Comparison of ENCODE assay signal across 16 cellular contexts in the genomic region with DNA sequence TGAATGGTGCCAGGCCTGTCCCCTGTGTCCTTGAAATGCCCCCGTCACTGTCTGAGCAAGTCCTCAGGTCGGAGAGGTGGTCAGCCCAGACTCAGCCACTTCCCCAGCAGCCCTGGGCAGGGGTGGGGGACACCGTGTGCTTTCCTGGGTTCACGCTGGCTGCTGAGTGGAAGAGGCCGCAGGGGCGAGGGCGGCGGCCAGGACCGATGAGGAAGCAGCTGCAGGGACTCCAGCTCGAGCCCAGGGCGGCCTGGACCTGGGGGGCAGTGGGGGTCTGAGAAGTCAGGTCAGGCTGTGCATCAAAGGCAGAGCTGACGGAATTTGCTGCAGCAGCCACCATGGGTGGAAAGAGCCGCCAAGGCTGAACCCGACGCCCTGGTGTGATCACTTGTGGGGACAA. TPM values are rescaled to one million over a fixed set of nuclear protein-coding genes. Genes with fewer than 3 reads are reported as not detected.
DNase-seq lines count a peak whose midpoint lies in the region; ATAC-seq and TF ChIP-seq lines count a peak whose summit lies in the region.
"Had no signal": no experiment of that assay in that cellular context is flagged by ENCODE, and none has a peak within 500 bp of the region (broad histone marks: within the 10 kb centered on the region; RNA-seq: fewer than 3 reads in every experiment).

No MANE protein-coding gene starts in this region.

- no peak for DNase-seq in activated CD8-positive, alpha-beta T cell treated with anti-CD3 and anti-CD28 coated beads, Interleukin-2, amount 10 ng/mL, durations not matched to agents 7 days and 5 days
- DNase-seq in activated CD8-positive, alpha-beta T cell treated with anti-CD3 and anti-CD28 coated beads for 36 hours: no peak
- DNase-seq in mucosa of descending colon (peak in 2 of 3 donors; percentile 17 to 29), activated T-cell treated with anti-CD3 and anti-CD28 coated beads for 4 hours (no peak)
- no peak for DNase-seq in activated CD4-positive, CD25-positive, alpha-beta regulatory T cell treated with anti-CD3 and anti-CD28 coated beads, Interleukin-2, amount 50 U/mL, for 72 hours
- DNase-seq: CD4-positive, alpha-beta T cell; HFFc6; NCI-H1092; NCI-H2227 treated with DMSO at 0.1 percent for 48 hours; NCI-H69 had no signal

- H3K27ac ChIP-seq in BLaER1 treated with 17β-estradiol and CSF1 and Interleukin-3, amounts not matched to agents 10 nM and 100 nM: peak overlapping the region in 2 of 11 experiments; percentile 26; a peak in 2 of 22 replicates
- H3K27ac ChIP-seq: HL-60, RWPE1 had no signal

- peak overlapping the region; percentile 30 to 96 (median 83) for H3K4me2 ChIP-seq in BLaER1 treated with 17β-estradiol and CSF1 and Interleukin-3, amounts not matched to agents 10 nM and 100 nM
- H3K4me2 ChIP-seq: GM23338 had no signal

- H3K27me3 Mint-ChIP-seq in activated CD8-positive, alpha-beta T cell treated with anti-CD3 and anti-CD28 coated beads, Interleukin-2, amount 10 ng/mL, durations not matched to agents 7 days and 5 days (ENCODE audit: low read depth): peaks cover 2% of the 10 kb centered on the region
- peaks cover 11% of the 10 kb centered on the region for H3K27me3 Mint-ChIP-seq in activated CD8-positive, alpha-beta T cell treated with anti-CD3 and anti-CD28 coated beads for 36 hours
- H3K27me3 Mint-ChIP-seq in activated T-helper 17 cell treated with anti-CD3 and anti-CD28 coated beads, Interleukin-2, amount 50 U/mL, for 72 hours: peaks cover 3% of the 10 kb centered on the region

- CTCF ChIA-PET in activated CD8-positive, alpha-beta T cell treated with anti-CD3 and anti-CD28 coated beads, Interleukin-2, amount 10 ng/mL, durations not matched to agents 7 days and 5 days (lab: Charles Lee): no interaction called here
- CTCF ChIA-PET in activated CD8-positive, alpha-beta T cell treated with anti-CD3 and anti-CD28 coated beads for 36 hours (lab: Charles Lee): no interaction called here

- peak overlapping the region; percentile 48 for H3K4me3 Mint-ChIP-seq in activated CD8-positive, alpha-beta T cell treated with anti-CD3 and anti-CD28 coated beads, Interleukin-2, amount 10 ng/mL, durations not matched to agents 7 days and 5 days
- H3K4me3 Mint-ChIP-seq in activated CD8-positive, alpha-beta T cell treated with anti-CD3 and anti-CD28 coated beads for 36 hours: no peak overlapping the region
- H3K4me3 Mint-ChIP-seq in activated T-helper 17 cell treated with anti-CD3 and anti-CD28 coated beads, Interleukin-2, amount 50 U/mL, for 72 hours: peak overlapping the region; percentile 30
- H3K4me3 Mint-ChIP-seq: GM23338, HFFc6 had no signal

- H3K9me3 ChIP-seq in BLaER1 treated with 17β-estradiol and CSF1 and Interleukin-3, amounts not matched to agents 10 nM and 100 nM (replicated peaks in 1 of 11): no peaks in the 10 kb centered on the region
- H3K9me3 ChIP-seq in mucosa of descending colon: no peaks in the 10 kb centered on the region

- no peaks in the 10 kb centered on the region for H3K36me3 ChIP-seq in BLaER1 treated with 17β-estradiol and CSF1 and Interleukin-3, amounts not matched to agents 10 nM and 100 nM
- H3K36me3 ChIP-seq in mucosa of descending colon (ENCODE audit: low read depth): no peaks in the 10 kb centered on the region

- peak overlapping the region in 5 of 11 experiments; percentile 0 to 40 (median 22); a peak in 5 of 22 replicates for H3K9ac ChIP-seq in BLaER1 treated with 17β-estradiol and CSF1 and Interleukin-3, amounts not matched to agents 10 nM and 100 nM

- POLR2A ChIA-PET in activated CD8-positive, alpha-beta T cell treated with anti-CD3 and anti-CD28 coated beads, Interleukin-2, amount 10 ng/mL, durations not matched to agents 7 days and 5 days (lab: Charles Lee): no interaction called here
- POLR2A ChIA-PET in activated CD8-positive, alpha-beta T cell treated with anti-CD3 and anti-CD28 coated beads for 36 hours (lab: Charles Lee): interaction anchor here (1.4 kb wide), 1 partner anchor 17 kb away, joined by 3 read pairs; no protein-coding TSS in a partner anchor

- peak overlapping the region; percentile 75 for H3K27ac Mint-ChIP-seq in activated CD8-positive, alpha-beta T cell treated with anti-CD3 and anti-CD28 coated beads, Interleukin-2, amount 10 ng/mL, durations not matched to agents 7 days and 5 days
- no peak overlapping the region for H3K27ac Mint-ChIP-seq in activated CD8-positive, alpha-beta T cell treated with anti-CD3 and anti-CD28 coated beads for 36 hours
- no peak overlapping the region for H3K27ac Mint-ChIP-seq in activated T-helper 17 cell treated with anti-CD3 and anti-CD28 coated beads, Interleukin-2, amount 50 U/mL, for 72 hours
- H3K27ac Mint-ChIP-seq: CD4-positive, alpha-beta T cell; GM23338; HFFc6 had no signal

- H3K4me3 ChIP-seq in BLaER1 treated with 17β-estradiol and CSF1 and Interleukin-3, amounts not matched to agents 10 nM and 100 nM: peak overlapping the region in 1 of 10 experiments; percentile 1; a peak in 2 of 20 replicates
- no peak overlapping the region for H3K4me3 ChIP-seq in mucosa of descending colon
- H3K4me3 ChIP-seq: GM23338 had no signal

- H3K9me3 Mint-ChIP-seq in activated CD8-positive, alpha-beta T cell treated with anti-CD3 and anti-CD28 coated beads, Interleukin-2, amount 10 ng/mL, durations not matched to agents 7 days and 5 days (ENCODE audit: insufficient read depth): no peaks in the 10 kb centered on the region
- H3K9me3 Mint-ChIP-seq in activated CD8-positive, alpha-beta T cell treated with anti-CD3 and anti-CD28 coated beads for 36 hours: no peaks in the 10 kb centered on the region
- no peaks in the 10 kb centered on the region for H3K9me3 Mint-ChIP-seq in activated T-helper 17 cell treated with anti-CD3 and anti-CD28 coated beads, Interleukin-2, amount 50 U/mL, for 72 hours
- H3K9me3 Mint-ChIP-seq: CD4-positive, alpha-beta T cell; GM23338; HFFc6 had no signal

- intact Hi-C loops in activated CD8-positive, alpha-beta T cell treated with anti-CD3 and anti-CD28 coated beads for 36 hours (cut with micrococcal nuclease): no loop called here
- intact Hi-C loops in mucosa of descending colon (cut with DNase I, micrococcal nuclease): no loop called here

- peaks cover 0 to 17% (median 0%) of the 10 kb centered on the region in 11 experiments; a peak in 3 of 22 replicates for H4K20me1 ChIP-seq in BLaER1 treated with 17β-estradiol and CSF1 and Interleukin-3, amounts not matched to agents 10 nM and 100 nM

- peaks cover 46 to 95% (median 93%) of the 10 kb centered on the region in 10 experiments for H3K4me1 ChIP-seq in BLaER1 treated with 17β-estradiol and CSF1 and Interleukin-3, amounts not matched to agents 10 nM and 100 nM
- no peaks in the 10 kb centered on the region for H3K4me1 ChIP-seq in mucosa of descending colon (ENCODE audit: low read depth)

- TF ChIP-seq CTCF in activated CD8-positive, alpha-beta T cell treated with anti-CD3 and anti-CD28 coated beads for 36 hours (IDR thresholded peaks at IDR 0.05): no peak
- TF ChIP-seq CTCF in mucosa of descending colon (IDR thresholded peaks at IDR 0.05): no peak

- no peaks in the 10 kb centered on the region for H3K36me3 Mint-ChIP-seq in activated CD8-positive, alpha-beta T cell treated with anti-CD3 and anti-CD28 coated beads, Interleukin-2, amount 10 ng/mL, durations not matched to agents 7 days and 5 days (ENCODE audit: low read depth)
- no peaks in the 10 kb centered on the region for H3K36me3 Mint-ChIP-seq in activated CD8-positive, alpha-beta T cell treated with anti-CD3 and anti-CD28 coated beads for 36 hours (ENCODE audit: low read depth)
- H3K36me3 Mint-ChIP-seq in activated T-helper 17 cell treated with anti-CD3 and anti-CD28 coated beads, Interleukin-2, amount 50 U/mL, for 72 hours (ENCODE audit: low read depth): no peaks in the 10 kb centered on the region

- peaks cover 8 to 67% (median 35%) of the 10 kb centered on the region in 11 experiments; a peak in 20 of 22 replicates for H3K27me3 ChIP-seq in BLaER1 treated with 17β-estradiol and CSF1 and Interleukin-3, amounts not matched to agents 10 nM and 100 nM

- peaks cover 32% of the 10 kb centered on the region for H3K4me1 Mint-ChIP-seq in activated CD8-positive, alpha-beta T cell treated with anti-CD3 and anti-CD28 coated beads, Interleukin-2, amount 10 ng/mL, durations not matched to agents 7 days and 5 days (ENCODE audit: low read depth)
- H3K4me1 Mint-ChIP-seq in activated CD8-positive, alpha-beta T cell treated with anti-CD3 and anti-CD28 coated beads for 36 hours (ENCODE audit: low read depth): peaks cover 14% of the 10 kb centered on the region
- no peaks in the 10 kb centered on the region for H3K4me1 Mint-ChIP-seq in activated T-helper 17 cell treated with anti-CD3 and anti-CD28 coated beads, Interleukin-2, amount 50 U/mL, for 72 hours
- H3K4me1 Mint-ChIP-seq: GM23338 had no signal

- no peak for ATAC-seq in activated CD8-positive, alpha-beta T cell treated with anti-CD3 and anti-CD28 coated beads, Interleukin-2, amount 10 ng/mL, durations not matched to agents 7 days and 5 days
- ATAC-seq in activated CD8-positive, alpha-beta T cell treated with anti-CD3 and anti-CD28 coated beads for 36 hours: no peak
- ATAC-seq in activated T-helper 17 cell treated with anti-CD3 and anti-CD28 coated beads, Interleukin-2, amount 50 U/mL, for 72 hours (replicated peaks): no peak
- no peak for ATAC-seq in mucosa of descending colon
- ATAC-seq in HG03571 (IDR thresholded peaks at IDR 0.05; ENCODE audit: unreplicated experiment): no peak
- ATAC-seq: GM23338 had no signal

RNA-seq across cellular contexts. Expression of a gene that starts 28.4 kb away (rescaled TPM):
- 10 to 100 TPM; 32.8 to 34.4 TPM for total RNA-seq in activated CD8-positive, alpha-beta T cell treated with anti-CD3 and anti-CD28 coated beads, Interleukin-2, amount 10 ng/mL, durations not matched to agents 7 days and 5 days
- 10 to 100 TPM; 35.6 to 41.2 TPM for total RNA-seq in activated CD8-positive, alpha-beta T cell treated with anti-CD3 and anti-CD28 coated beads for 36 hours
- total RNA-seq in activated T-helper 17 cell treated with anti-CD3 and anti-CD28 coated beads, Interleukin-2, amount 50 U/mL, for 72 hours: 10 to 100 TPM; 17.0 to 39.9 TPM
- 10 to 100 TPM; 12.9 to 17.5 (median 13.3) TPM for total RNA-seq in mucosa of descending colon

RNA-seq across cellular contexts. Expression of a gene that starts 28.5 kb away (rescaled TPM):
- total RNA-seq in activated CD8-positive, alpha-beta T cell treated with anti-CD3 and anti-CD28 coated beads, Interleukin-2, amount 10 ng/mL, durations not matched to agents 7 days and 5 days: 10 to 100 TPM; 27.6 to 28.4 TPM
- total RNA-seq in activated CD8-positive, alpha-beta T cell treated with anti-CD3 and anti-CD28 coated beads for 36 hours: 10 to 100 TPM; 24.1 to 25.5 TPM
- total RNA-seq in activated T-helper 17 cell treated with anti-CD3 and anti-CD28 coated beads, Interleukin-2, amount 50 U/mL, for 72 hours: 10 to 100 TPM; 20.7 to 44.5 TPM
- 10 to 100 TPM; 14.2 to 18.7 (median 15.6) TPM for total RNA-seq in mucosa of descending colon

Comparison
In these comparisons a context has a peak if more than half of its experiments do, and no peak if none do; other contexts are left out.
1. DNase-seq: peak in mucosa of descending colon (2 of 3); none in activated CD8-positive, alpha-beta T cell treated with anti-CD3 and anti-CD28 coated beads, Interleukin-2, amount 10 ng/mL, durations not matched to agents 7 days and 5 days (single experiment), activated CD8-positive, alpha-beta T cell treated with anti-CD3 and anti-CD28 coated beads for 36 hours (single experiment), activated T-cell treated with anti-CD3 and anti-CD28 coated beads for 4 hours (single experiment) and activated CD4-positive, CD25-positive, alpha-beta regulatory T cell treated with anti-CD3 and anti-CD28 coated beads, Interleukin-2, amount 50 U/mL, for 72 hours (single experiment).